ENCODE assay signal across 8 cellular contexts in the genomic region with DNA sequence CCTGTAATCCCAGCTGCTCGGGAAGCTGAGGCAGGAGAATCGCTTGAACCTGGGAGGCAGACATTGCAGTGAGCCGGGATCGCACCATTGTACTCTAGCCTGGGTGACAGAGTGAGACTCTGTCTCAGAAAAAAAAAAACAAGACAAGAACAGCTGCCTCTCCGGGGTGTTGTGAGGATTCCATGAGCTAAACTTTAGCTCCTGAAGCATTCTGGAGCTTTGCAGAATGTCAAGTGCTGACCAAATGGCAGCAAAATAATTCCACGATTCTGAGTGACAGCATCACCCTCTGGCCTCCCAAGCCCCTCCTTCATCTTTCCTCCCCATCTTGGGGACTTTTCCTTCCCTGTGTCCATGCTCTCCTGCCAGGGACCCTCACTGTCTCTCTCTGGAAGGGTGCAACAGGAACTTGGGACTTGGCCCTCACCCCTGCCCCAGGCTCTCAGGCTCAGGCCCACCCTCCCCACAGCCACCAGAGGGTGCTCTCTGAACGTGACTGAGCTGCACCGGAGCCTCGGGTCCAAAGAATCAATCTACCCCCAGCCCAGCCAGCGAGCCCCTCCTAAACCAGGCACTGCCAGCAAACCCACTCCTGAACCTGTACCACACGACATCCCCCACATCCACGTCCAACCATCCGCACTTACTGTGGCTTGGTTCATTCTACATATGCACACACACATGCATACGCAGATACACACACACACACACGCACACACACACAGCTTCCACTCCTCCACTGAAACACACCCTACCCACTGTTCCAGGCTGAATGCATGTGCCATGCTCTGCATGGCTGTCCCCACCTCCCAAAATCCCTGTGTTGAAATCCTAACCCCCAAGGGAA. TPM values are rescaled to one million over a fixed set of nuclear protein-coding genes. Genes with fewer than 3 reads are reported as not detected.
DNase-seq lines count a peak whose midpoint lies in the region; ATAC-seq and TF ChIP-seq lines count a peak whose summit lies in the region.

No MANE protein-coding gene starts in this region.

- no peaks in the 10 kb centered on the region for H3K79me2 ChIP-seq in GM23248 (ENCODE audit: insufficient read depth)

- H3K9ac ChIP-seq in GM23248 (no peak overlapping the region), liver (ENCODE audit: low read depth in 1 of 2, low read length in 2 of 2) (no peak overlapping the region)

- H3K36me3 ChIP-seq in GM23248 (ENCODE audit: low read depth): no peaks in the 10 kb centered on the region
- no peaks in the 10 kb centered on the region for H3K36me3 ChIP-seq in liver (ENCODE audit: control insufficient read depth in 4 of 4, insufficient read depth in 3 of 4, low read depth in 1 of 4, low read length in 3 of 4)

- H3F3A ChIP-seq in GM23248 (ENCODE audit: insufficient read depth): no peaks in the 10 kb centered on the region

- H3K4me1 ChIP-seq in GM23248 (ENCODE audit: insufficient read depth) (no peaks in the 10 kb centered on the region), liver (ENCODE audit: control insufficient read depth in 4 of 4, insufficient read depth in 4 of 4, low read length in 3 of 4) (peaks cover 8 to 46% (median 34%) of the 10 kb centered on the region in 4 donors)

- H3K27me3 ChIP-seq in GM23248 (replicated peaks; ENCODE audit: insufficient read depth): no peaks in the 10 kb centered on the region
- no peaks in the 10 kb centered on the region for H3K27me3 ChIP-seq in liver (ENCODE audit: control insufficient read depth in 4 of 4, insufficient read depth in 4 of 4, low read length in 3 of 4)

- TF ChIP-seq RAD21 in liver (IDR thresholded peaks at IDR 0.05): peak; percentile 88

- in situ Hi-C loops in GM23248 (cut with MboI): loop anchor here (25.0 kb wide), 1 partner anchor 286 kb away; no protein-coding TSS in a partner anchor
- in situ Hi-C loops in astrocyte of the spinal cord (cut with HindIII; ENCODE audit: low sequenced_read_pairs): no loop called here

- H3K27ac ChIP-seq in GM23248 (no peak overlapping the region), liver (ENCODE audit: low read depth in 1 of 2, low read length in 2 of 2) (no peak overlapping the region)

- no peak overlapping the region for H2AFZ ChIP-seq in GM23248

- no peaks in the 10 kb centered on the region for H3K9me2 ChIP-seq in GM23248 (ENCODE audit: insufficient read depth)

- no peak overlapping the region for H3K4me2 ChIP-seq in GM23248 (ENCODE audit: unreplicated experiment)

- DNase-seq in AG09319 (ENCODE audit: extremely low read depth, low read depth): no peak
- DNase-seq in GM23248: peak; percentile 41
- DNase-seq in T-helper 9 cell: peak; percentile 63
- peak; percentile 29 for DNase-seq in astrocyte of the spinal cord (ENCODE audit: low read depth, low spot score)
- peak; percentile 39 for DNase-seq in stimulated activated CD8-positive, alpha-beta memory T cell treated with anti-CD3 and anti-CD28 coated beads, Interleukin-4, amount 100 ng/mL, for 24 hours (ENCODE audit: low read depth)

- no peak overlapping the region for H3K4me3 ChIP-seq in GM23248
- H3K4me3 ChIP-seq in astrocyte of the spinal cord (ENCODE audit: low read depth, low read length): no peak overlapping the region
- H3K4me3 ChIP-seq in liver (ENCODE audit: low read depth in 1 of 3, low read length in 3 of 3): no peak overlapping the region

- no peaks in the 10 kb centered on the region for H4K20me1 ChIP-seq in GM23248 (ENCODE audit: insufficient read depth)

- TF ChIP-seq CTCF in AG09319 (IDR thresholded peaks at IDR 0.05; ENCODE audit: low read depth, low read length) (peak; percentile 71), astrocyte of the spinal cord (IDR thresholded peaks at IDR 0.05; ENCODE audit: low read depth, low read length) (peak; percentile 77), liver (IDR thresholded peaks at IDR 0.05; ENCODE audit: low read depth, low read length, missing input control) (peak; percentile 74)

- no peak for ATAC-seq in HG02623 (IDR thresholded peaks at IDR 0.05; ENCODE audit: unreplicated experiment)
- no peak for ATAC-seq in GM19452 (IDR thresholded peaks at IDR 0.05; ENCODE audit: unreplicated experiment)

- WGBS in GM23248 (ENCODE audit: low coverage in 1 of 2, low lambda C conversion rate in 2 of 2, missing lambda C conversion rate in 2 of 2), 2 experiments: 73 to 82% methylated on average over 13 to 15 of the region's 15 CpGs
- 61% methylated on average over 15 of the region's 15 CpGs for WGBS in liver

- H3K9me3 ChIP-seq in GM23248 (ENCODE audit: low read depth) (no peaks in the 10 kb centered on the region), liver (ENCODE audit: control insufficient read depth in 4 of 4, low read length in 3 of 4) (no peaks in the 10 kb centered on the region)

TF ChIP-seq in liver, 16 proteins besides CTCF, POLR2A, EP300 and RAD21:
- TF ChIP-seq SP1 (IDR thresholded peaks at IDR 0.05) (no peak), RXRA (IDR thresholded peaks at IDR 0.05) (no peak), NR2F2 (IDR thresholded peaks at IDR 0.05) (no peak), HNF4A (conservative IDR thresholded peaks at IDR 0.05) (peak in 1 of 2 donors; percentile 54)

RNA-seq across cellular contexts. Expression of a gene that starts 45.7 kb away (rescaled TPM):
- total RNA-seq in GM23248 (2014; rRNA removed; shearing (Covaris generic)): 20.0 and 25.7 TPM in 2 replicates
- polyA plus RNA-seq in GM23248 (2016; fragmentation: Nextera tagmentation; extraction: Ambion mirVana): 74.7 and 79.2 TPM in 2 replicates
- 10 to 100 TPM in 1 of 2 donors, 1 to 10 TPM in 1; 8.7 to 11.0 TPM for total RNA-seq in liver
- polyA plus RNA-seq in liver: 10 to 100 TPM in 1 of 2 donors, 1 to 10 TPM in 1; 9.7 to 14.4 TPM
